8 cellular contexts compared by ENCODE assay signal in genomic region chr16:75251280-75252048, GRCh38. TPM values are rescaled to one million over a fixed set of nuclear protein-coding genes. Genes with fewer than 3 reads are reported as not detected.
A peak's percentile ranks its signal among the peaks of the same experiment; 100 is the strongest.
DNase-seq lines count a peak whose midpoint lies in the region; ATAC-seq, FAIRE-seq and TF ChIP-seq lines count a peak whose summit lies in the region.

Gene BCAR1, minus strand, starts transcription at chr16:75251624. Its CDS starts 142 bp downstream, at chr16:75251482.

- POLR2A ChIA-PET in activated naive CD8-positive, alpha-beta T cell treated with anti-CD3 and anti-CD28 coated beads, Interleukin-2, amount 10 ng/mL, durations not matched to agents 7 days and 5 days (lab: Charles Lee), result no interaction called here

- no peaks in the 10 kb centered on the region for H3K36me3 Mint-ChIP-seq in activated naive CD8-positive, alpha-beta T cell treated with anti-CD3 and anti-CD28 coated beads, Interleukin-2, amount 10 ng/mL, durations not matched to agents 7 days and 5 days

- H3K4me1 Mint-ChIP-seq in activated naive CD8-positive, alpha-beta T cell treated with anti-CD3 and anti-CD28 coated beads, Interleukin-2, amount 10 ng/mL, durations not matched to agents 7 days and 5 days, result peaks cover 4% of the 10 kb centered on the region

- TF ChIP-seq POLR2A in GM12891 (IDR thresholded peaks at IDR 0.05; ENCODE audit: low read depth, low read length), result no peak

- peak; percentile 82 for FAIRE-seq in GM12891 (lab: Jason Lieb, UNC)

- DNase-seq in AG20443 (ENCODE audit: low spot score), result peak; percentile 92
- peak; percentile 95 for DNase-seq in GM12891 (ENCODE audit: insufficient read length, low spot score)
- DNase-seq in NCI-H2171 (lab: John Stamatoyannopoulos, UW), result peak; percentile 64
- DNase-seq in activated naive CD8-positive, alpha-beta T cell treated with anti-CD3 and anti-CD28 coated beads, Interleukin-2, amount 10 ng/mL, durations not matched to agents 7 days and 5 days, result no peak
- DNase-seq in glomerular visceral epithelial cell (ENCODE audit: extremely low spot score), result peak; percentile 90
- DNase-seq in non-pigmented ciliary epithelial cell (ENCODE audit: low read depth), result peak; percentile 62
- no peak for DNase-seq in cortex of kidney (lab: John Stamatoyannopoulos, UW)

- peak; percentile 85 for ATAC-seq in HG02642 (IDR thresholded peaks at IDR 0.05; ENCODE audit: poor library complexity, unreplicated experiment)
- ATAC-seq in activated naive CD8-positive, alpha-beta T cell treated with anti-CD3 and anti-CD28 coated beads, Interleukin-2, amount 10 ng/mL, durations not matched to agents 7 days and 5 days (ENCODE audit: low read depth), result peak; percentile 46

- H3K9me3 Mint-ChIP-seq in activated naive CD8-positive, alpha-beta T cell treated with anti-CD3 and anti-CD28 coated beads, Interleukin-2, amount 10 ng/mL, durations not matched to agents 7 days and 5 days, result no peaks in the 10 kb centered on the region

- no peak within 1 kb of the TSS for H3K27ac Mint-ChIP-seq in activated naive CD8-positive, alpha-beta T cell treated with anti-CD3 and anti-CD28 coated beads, Interleukin-2, amount 10 ng/mL, durations not matched to agents 7 days and 5 days

- peak within 1 kb of the TSS; percentile 37 for H3K4me3 Mint-ChIP-seq in activated naive CD8-positive, alpha-beta T cell treated with anti-CD3 and anti-CD28 coated beads, Interleukin-2, amount 10 ng/mL, durations not matched to agents 7 days and 5 days

- H3K27me3 Mint-ChIP-seq in activated naive CD8-positive, alpha-beta T cell treated with anti-CD3 and anti-CD28 coated beads, Interleukin-2, amount 10 ng/mL, durations not matched to agents 7 days and 5 days, result peaks cover 49% of the 10 kb centered on the region

TF ChIP-seq in GM12891, 5 proteins besides CTCF, POLR2A, EP300 and RAD21:
- TF ChIP-seq POU2F2 (IDR thresholded peaks at IDR 0.05; ENCODE audit: low read depth, low read length) (peak; percentile 47; the same call in 1 of the 2 replicates), SPI1 (IDR thresholded peaks at IDR 0.05; ENCODE audit: low read depth, low read length) (no peak)
TF ChIP-seq in GM12891: peak in this region for 1.

RNA-seq across cellular contexts. Expression of gene BCAR1, which starts in this region (rescaled TPM):
- 13.4 TPM for polyA plus RNA-seq in GM12891 (2012; ENCODE audit: low read depth, missing spikeins)
- total RNA-seq in activated naive CD8-positive, alpha-beta T cell treated with anti-CD3 and anti-CD28 coated beads, Interleukin-2, amount 10 ng/mL, durations not matched to agents 7 days and 5 days, result not detected

Comparison
In these comparisons a context has a peak if more than half of its experiments do, and no peak if none do; other contexts are left out.
1. Peak in ATAC-seq in activated naive CD8-positive, alpha-beta T cell treated with anti-CD3 and anti-CD28 coated beads, Interleukin-2, amount 10 ng/mL, durations not matched to agents 7 days and 5 days; RNA of the gene not detected or under 1 TPM.
2. DNase-seq: peak in AG20443 (single experiment), GM12891 (single experiment), NCI-H2171 (single experiment), glomerular visceral epithelial cell (single experiment) and non-pigmented ciliary epithelial cell (single experiment); none in activated naive CD8-positive, alpha-beta T cell treated with anti-CD3 and anti-CD28 coated beads, Interleukin-2, amount 10 ng/mL, durations not matched to agents 7 days and 5 days (single experiment) and cortex of kidney (single experiment).